Comparison of ENCODE assay signal across 31 cellular contexts in genomic region chr1:155075535-155075934, GRCh38. TPM values are rescaled to one million over a fixed set of nuclear protein-coding genes. Genes with fewer than 3 reads are reported as not detected.
DNase-seq lines count a peak whose midpoint lies in the region; ATAC-seq and TF ChIP-seq lines count a peak whose summit lies in the region.
"Had no signal": no experiment of that assay in that cellular context is flagged by ENCODE, and none has a peak within 500 bp of the region (broad histone marks: within the 10 kb centered on the region; RNA-seq: fewer than 3 reads in every experiment).

No MANE protein-coding gene starts in this region.

- H3K4me3 ChIP-seq in breast epithelium (no peak overlapping the region), sigmoid colon (no peak overlapping the region), upper lobe of left lung (no peak overlapping the region), tibial artery (no peak overlapping the region)
- H3K4me3 ChIP-seq: dorsolateral prefrontal cortex, GM12878, left ventricle myocardium inferior, ovary, right atrium auricular region, spleen had no signal

- H3K4me3 Mint-ChIP-seq in MCF 10A (ENCODE audit: unreplicated experiment): no peak overlapping the region
- peak overlapping the region; percentile 69 for H3K4me3 Mint-ChIP-seq in glutamatergic neuron (ENCODE audit: unreplicated experiment)
- H3K4me3 Mint-ChIP-seq: activated CD4-positive, alpha-beta T cell treated with anti-CD3 and anti-CD28 coated beads, Interleukin-2, amount 10 ng/mL, durations not matched to agents 7 days and 5 days; activated T-cell treated with anti-CD3 and anti-CD28 coated beads, Interleukin-2, amount 50 U/mL, for 4 hours; HFFc6; type B pancreatic cell; WTC11 had no signal

- POLR2A ChIA-PET in MCF 10A (lab: Yijun Ruan, JAX): interaction anchor here (0.6 to 5.5 kb wide), 10 partner anchors 9 to 469 kb away, joined by 3 to 41 read pairs (median 5); partner anchors contain the start of genes ADAM15, EFNA4 and SLC50A1

- WGBS in sigmoid colon, 2 donors: 62 to 83% methylated on average over 5 of the region's 5 CpGs
- WGBS in upper lobe of left lung, 2 donors: 82 to 83% methylated on average over 4 of the region's 5 CpGs

- H3K27ac Mint-ChIP-seq in MCF 10A (ENCODE audit: low read depth, unreplicated experiment) (no peak overlapping the region), glutamatergic neuron (ENCODE audit: unreplicated experiment) (peak overlapping the region; percentile 87)
- H3K27ac Mint-ChIP-seq: HFFc6, type B pancreatic cell, WTC11 had no signal

- no peak for ATAC-seq in upper lobe of left lung (ENCODE audit: low FRiP score in 2 of 2)
- ATAC-seq: activated T-cell treated with anti-CD3 and anti-CD28 coated beads, Interleukin-2, amount 50 U/mL, for 4 hours; GM12878; WTC11 had no signal

- TF ChIP-seq EP300 in sigmoid colon (IDR thresholded peaks at IDR 0.05): no peak
- no peak for TF ChIP-seq EP300 in upper lobe of left lung (IDR thresholded peaks at IDR 0.05)

- peaks cover 7% of the 10 kb centered on the region for H3K36me3 Mint-ChIP-seq in MCF 10A (ENCODE audit: insufficient read depth, unreplicated experiment)
- no peaks in the 10 kb centered on the region for H3K36me3 Mint-ChIP-seq in glutamatergic neuron (ENCODE audit: unreplicated experiment)
- H3K36me3 Mint-ChIP-seq: naive B cell, type B pancreatic cell, WTC11 had no signal

- H3K27ac ChIP-seq in breast epithelium: peak overlapping the region; percentile 3 to 17
- H3K27ac ChIP-seq in sigmoid colon: no peak overlapping the region
- H3K27ac ChIP-seq in upper lobe of left lung: no peak overlapping the region
- no peak overlapping the region for H3K27ac ChIP-seq in tibial artery
- H3K27ac ChIP-seq: dorsolateral prefrontal cortex, left ventricle myocardium inferior, ovary, right atrium auricular region, spleen had no signal

- BruUV-seq in MCF 10A (replicated peaks; lab: Mats Ljungman, UMichigan): no TSS peak

- intact Hi-C loops in breast epithelium (cut with DNase I; ENCODE audit: low total_unique reads): no loop called here
- intact Hi-C loops in MCF 10A (cut with micrococcal nuclease): no loop called here
- intact Hi-C loops in sigmoid colon (cut with DNase I): no loop called here
- intact Hi-C loops in tibial artery (cut with DNase I; ENCODE audit: low total_unique reads): no loop called here

- no peaks in the 10 kb centered on the region for H3K36me3 ChIP-seq in breast epithelium
- H3K36me3 ChIP-seq in sigmoid colon: no peaks in the 10 kb centered on the region
- H3K36me3 ChIP-seq in upper lobe of left lung: no peaks in the 10 kb centered on the region
- H3K36me3 ChIP-seq in tibial artery: no peaks in the 10 kb centered on the region
- H3K36me3 ChIP-seq: left ventricle myocardium inferior, ovary, right atrium auricular region, spleen had no signal

- TF ChIP-seq CTCF in breast epithelium (IDR thresholded peaks at IDR 0.05) (no peak), MCF 10A (IDR thresholded peaks at IDR 0.05; ENCODE audit: unreplicated experiment) (no peak), glutamatergic neuron (IDR thresholded peaks at IDR 0.05; ENCODE audit: partially characterized antibody, unreplicated experiment) (no peak), sigmoid colon (IDR thresholded peaks at IDR 0.05) (no peak), upper lobe of left lung (IDR thresholded peaks at IDR 0.05) (no peak), tibial artery (IDR thresholded peaks at IDR 0.05) (no peak)

- peaks cover 3 to 22% of the 10 kb centered on the region in 2 donors for H3K4me1 ChIP-seq in breast epithelium
- H3K4me1 ChIP-seq in sigmoid colon: peaks cover 0 to 35% (median 31%) of the 10 kb centered on the region in 4 donors
- peaks cover 31 to 36% (median 33%) of the 10 kb centered on the region in 4 donors for H3K4me1 ChIP-seq in upper lobe of left lung
- peaks cover 0 to 38% (median 29%) of the 10 kb centered on the region in 4 donors for H3K4me1 ChIP-seq in tibial artery

- peaks cover 16% of the 10 kb centered on the region for H3K27me3 Mint-ChIP-seq in MCF 10A (ENCODE audit: insufficient read depth, unreplicated experiment)
- H3K27me3 Mint-ChIP-seq in glutamatergic neuron (ENCODE audit: unreplicated experiment): peaks cover 20% of the 10 kb centered on the region

- H3K9me3 ChIP-seq in breast epithelium (no peaks in the 10 kb centered on the region), sigmoid colon (no peaks in the 10 kb centered on the region), upper lobe of left lung (no peaks in the 10 kb centered on the region), tibial artery (no peaks in the 10 kb centered on the region)
- H3K9me3 ChIP-seq: left ventricle myocardium inferior, ovary, right atrium auricular region, spleen had no signal

- no peak for DNase-seq in breast epithelium (ENCODE audit: low spot score in 2 of 2)
- no peak for DNase-seq in MCF 10A (ENCODE audit: unreplicated experiment)
- peak; percentile 50 for DNase-seq in NCI-H1092 (lab: John Stamatoyannopoulos, UW)
- no peak for DNase-seq in glutamatergic neuron
- DNase-seq in sigmoid colon: peak; percentile 44
- no peak for DNase-seq in upper lobe of left lung
- no peak for DNase-seq in tibial artery
- DNase-seq in KBM-7: no peak
- DNase-seq: activated CD4-positive, alpha-beta T cell treated with anti-CD3 and anti-CD28 coated beads, Interleukin-2, amount 10 ng/mL, durations not matched to agents 7 days and 5 days; activated gamma-delta T cell treated with Interleukin-2 at 50 U/mL for 16 hours; activated T-cell treated with anti-CD3 and anti-CD28 coated beads, Interleukin-2, amount 50 U/mL, for 4 hours; C1 segment of cervical spinal cord; Calu3; dorsolateral prefrontal cortex; HFFc6; left ventricle myocardium inferior; MV-4-11; naive B cell; NCI-H187; ovary; SIG-M5; SW 1271; T1000 had no signal

- in situ Hi-C loops in KBM-7 (cut with MboI; ENCODE audit: low pct_unique_long_range_greater_than_20kb, low sequenced_read_pairs): no loop called here

- peaks cover 31% of the 10 kb centered on the region for H3K4me1 Mint-ChIP-seq in MCF 10A (ENCODE audit: insufficient read depth, unreplicated experiment)
- H3K4me1 Mint-ChIP-seq in glutamatergic neuron (ENCODE audit: low read depth, unreplicated experiment): peaks cover 39% of the 10 kb centered on the region

- H3K9me3 Mint-ChIP-seq in MCF 10A (ENCODE audit: unreplicated experiment) (no peaks in the 10 kb centered on the region), glutamatergic neuron (ENCODE audit: unreplicated experiment) (peaks cover 18% of the 10 kb centered on the region)
- H3K9me3 Mint-ChIP-seq: activated CD4-positive, alpha-beta T cell treated with anti-CD3 and anti-CD28 coated beads, Interleukin-2, amount 10 ng/mL, durations not matched to agents 7 days and 5 days; activated T-cell treated with anti-CD3 and anti-CD28 coated beads, Interleukin-2, amount 50 U/mL, for 4 hours; HFFc6; naive B cell; type B pancreatic cell; WTC11 had no signal

- CTCF ChIA-PET in MCF 10A (lab: Yijun Ruan, JAX): interaction anchor here (1.2 to 3.6 kb wide), 7 partner anchors 9 to 120 kb away, joined by 3 to 29 read pairs (median 13); partner anchors contain the start of genes ADAM15 and PBXIP1

- H3K27me3 ChIP-seq in breast epithelium (peaks cover 0 to 7% of the 10 kb centered on the region in 2 donors), sigmoid colon (peaks cover 13 to 19% (median 17%) of the 10 kb centered on the region in 3 donors), upper lobe of left lung (peaks cover 2 to 22% (median 15%) of the 10 kb centered on the region in 4 donors), tibial artery (peaks cover 4 to 17% of the 10 kb centered on the region in 2 donors)

- TF ChIP-seq POLR2A in breast epithelium (IDR thresholded peaks at IDR 0.05) (no peak), sigmoid colon (IDR thresholded peaks at IDR 0.05) (no peak), upper lobe of left lung (IDR thresholded peaks at IDR 0.05) (no peak)

RNA-seq across cellular contexts. Expression of gene EFNA3, which starts 3.1 kb away (rescaled TPM):
- total RNA-seq in breast epithelium: 1 to 10 TPM; 1.6 to 7.2 (median 6.6) TPM
- total RNA-seq in MCF 10A (2022): 1.6 and 1.7 TPM in 2 replicates
- total RNA-seq in glutamatergic neuron (ENCODE audit: unreplicated experiment): 14.6 TPM
- 1 to 10 TPM in 3 of 4 donors, under 1 TPM in 1; 0.27 to 3.0 (median 1.9) TPM for total RNA-seq in sigmoid colon
- 1 to 10 TPM; 8.4 to 9.0 (median 8.5) TPM for polyA plus RNA-seq in sigmoid colon
- total RNA-seq in upper lobe of left lung: 1 to 10 TPM in 4 of 6 donors, under 1 TPM in 2; 0.33 to 2.1 (median 1.4) TPM

RNA-seq across cellular contexts. Expression of gene EFNA4, which starts 12.0 kb away (rescaled TPM):
- total RNA-seq in breast epithelium: 10 to 100 TPM in 2 of 3 donors, 1 to 10 TPM in 1; 4.8 to 26.6 (median 23.9) TPM
- total RNA-seq in MCF 10A (2022): 7.4 and 9.5 TPM in 2 replicates
- total RNA-seq in glutamatergic neuron (ENCODE audit: unreplicated experiment): 2.9 TPM
- total RNA-seq in sigmoid colon: 1 to 10 TPM; 1.6 to 5.0 (median 3.1) TPM
- polyA plus RNA-seq in sigmoid colon: 10 to 100 TPM; 10.2 to 22.2 (median 12.0) TPM
- total RNA-seq in upper lobe of left lung: 1 to 10 TPM; 2.8 to 8.1 (median 7.0) TPM

RNA-seq across cellular contexts. Expression of gene ADAM15, which starts 24.4 kb away (rescaled TPM):
- total RNA-seq in breast epithelium: 100 to 1,000 TPM in 2 of 3 donors, 10 to 100 TPM in 1; 97.8 to 155 (median 109) TPM
- total RNA-seq in MCF 10A (2022): 385 and 456 TPM in 2 replicates
- total RNA-seq in glutamatergic neuron (ENCODE audit: unreplicated experiment): 7.6 TPM
- 10 to 100 TPM; 42.6 to 66.7 (median 53.1) TPM for total RNA-seq in sigmoid colon
- polyA plus RNA-seq in sigmoid colon: 100 to 1,000 TPM in 1 of 3 donors, 10 to 100 TPM in 2; 37.8 to 186 (median 55.9) TPM
- total RNA-seq in upper lobe of left lung: 100 to 1,000 TPM in 4 of 6 donors, 10 to 100 TPM in 2; 52.1 to 246 (median 106) TPM

RNA-seq across cellular contexts. Expression of gene DCST1, which starts 41.9 kb away (rescaled TPM):
- under 1 TPM; 0.16 to 0.66 (median 0.44) TPM for total RNA-seq in breast epithelium
- 0.21 and 0.42 TPM in 2 replicates for total RNA-seq in MCF 10A (2022)
- not detected for total RNA-seq in glutamatergic neuron (ENCODE audit: unreplicated experiment)
- total RNA-seq in sigmoid colon: under 1 TPM in 1 of 4 donors, not detected in 3; 0.16 TPM
- polyA plus RNA-seq in sigmoid colon: under 1 TPM in 1 of 3 donors, not detected in 2; 0.09 TPM
- total RNA-seq in upper lobe of left lung: under 1 TPM in 1 of 6 donors, not detected in 5; 0.89 TPM
- total RNA-seq: activated CD4-positive, alpha-beta T cell treated with anti-CD3 and anti-CD28 coated beads, Interleukin-2, amount 10 ng/mL, durations not matched to agents 7 days and 5 days; activated T-cell treated with anti-CD3 and anti-CD28 coated beads, Interleukin-2, amount 50 U/mL, for 4 hours; endothelial cell of umbilical vein; fibroblast of lung; GM12878; HFFc6; left ventricle myocardium inferior; right atrium auricular region; spleen had no signal
- polyA plus RNA-seq: AG04450, endothelial cell of umbilical vein, fibroblast of lung, GM12878, spleen had no signal

RNA-seq across cellular contexts. Expression of gene DCST2, which starts 42.0 kb away (rescaled TPM):
- 1 to 10 TPM in 2 of 3 donors, under 1 TPM in 1; 0.48 to 4.4 (median 3.3) TPM for total RNA-seq in breast epithelium
- 0.91 and 1.8 TPM in 2 replicates for total RNA-seq in MCF 10A (2022)
- 0.64 TPM for total RNA-seq in glutamatergic neuron (ENCODE audit: unreplicated experiment)
- total RNA-seq in sigmoid colon: under 1 TPM in 3 of 4 donors, not detected in 1; 0.27 to 0.49 (median 0.36) TPM
- polyA plus RNA-seq in sigmoid colon: 1 to 10 TPM in 1 of 3 donors, not detected in 2; 2.0 TPM
- total RNA-seq in upper lobe of left lung: 1 to 10 TPM in 4 of 6 donors, under 1 TPM in 2; 0.49 to 2.1 (median 1.1) TPM
- total RNA-seq: left ventricle myocardium inferior, right atrium auricular region had no signal

Comparison
In these comparisons a context has a peak if more than half of its experiments do, and no peak if none do; other contexts are left out.
1. DNase-seq: peak in NCI-H1092 (single experiment) and sigmoid colon (single experiment); none in breast epithelium (0 of 2), MCF 10A (single experiment), glutamatergic neuron (single experiment), upper lobe of left lung (0 of 2), tibial artery (0 of 2) and KBM-7 (single experiment).
2. H3K27ac ChIP-seq: peak in breast epithelium (2 of 2); none in sigmoid colon (0 of 4), upper lobe of left lung (0 of 4) and tibial artery (0 of 2).